In genomic region chr16:83113317-83113716, GRCh38 we compare ENCODE assay signal across 8 cellular contexts.
A peak's percentile ranks its signal among the peaks of the same experiment; 100 is the strongest.
DNase-seq lines count a peak whose midpoint lies in the region; ATAC-seq, FAIRE-seq and TF ChIP-seq lines count a peak whose summit lies in the region.

No MANE protein-coding gene starts in this region.

- H4K20me1 ChIP-seq in HCT116 (ENCODE audit: insufficient read depth) (no peaks in the 10 kb centered on the region), astrocyte (ENCODE audit: insufficient read depth, low read length) (peaks cover 14% of the 10 kb centered on the region)

- intact Hi-C loops in HCT116 (cut with micrococcal nuclease) = no loop called here
- intact Hi-C loops in naive thymus-derived CD4-positive, alpha-beta T cell (cut with micrococcal nuclease) = loop anchor here in 1 of 2 donors (1.0 kb wide), 1 partner anchor 102 kb away; no protein-coding TSS in a partner anchor
- intact Hi-C loops in activated T-helper 2 cell treated with anti-CD3 and anti-CD28 coated beads, Interferon-gamma antibody, Interleukin-2, Interleukin-4, amounts not matched to agents 10 μg/mL and 5 μg/mL and 100 μg/mL, durations not matched to agents 14 hours and 24 hours and 36 hours (cut with micrococcal nuclease) = loop anchor here (10.0 kb wide), 1 partner anchor 101 kb away; no protein-coding TSS in a partner anchor

- no peak overlapping the region for H3K4me3 Mint-ChIP-seq in astrocyte (ENCODE audit: unreplicated experiment)
- H3K4me3 Mint-ChIP-seq in naive thymus-derived CD4-positive, alpha-beta T cell = no peak overlapping the region
- no peak overlapping the region for H3K4me3 Mint-ChIP-seq in activated T-helper 2 cell treated with anti-CD3 and anti-CD28 coated beads, Interferon-gamma antibody, Interleukin-2, Interleukin-4, amounts not matched to agents 10 μg/mL and 5 μg/mL and 100 μg/mL, durations not matched to agents 14 hours and 24 hours and 36 hours (ENCODE audit: low read depth)

- DNase-seq in AG09309 (ENCODE audit: low read depth) (no peak), HCT116 (ENCODE audit: low read depth, low spot score) (no peak), astrocyte (ENCODE audit: low read depth) (no peak), inferior parietal cortex (ENCODE audit: extremely low spot score) (peak; percentile 70), ureter (ENCODE audit: low spot score) (no peak)
- no peak for DNase-seq in naive thymus-derived CD4-positive, alpha-beta T cell
- DNase-seq in activated T-helper 2 cell treated with anti-CD3 and anti-CD28 coated beads, Interferon-gamma antibody, Interleukin-2, Interleukin-4, amounts not matched to agents 10 μg/mL and 5 μg/mL and 100 μg/mL, durations not matched to agents 14 hours and 24 hours and 36 hours (ENCODE audit: low spot score) = no peak

- H3K4me1 Mint-ChIP-seq in astrocyte (ENCODE audit: low read depth, unreplicated experiment) = peaks cover 2% of the 10 kb centered on the region
- H3K4me1 Mint-ChIP-seq in naive thymus-derived CD4-positive, alpha-beta T cell = peaks cover 0 to 3% (median 0%) of the 10 kb centered on the region in 7 donors
- H3K4me1 Mint-ChIP-seq in activated T-helper 2 cell treated with anti-CD3 and anti-CD28 coated beads, Interferon-gamma antibody, Interleukin-2, Interleukin-4, amounts not matched to agents 10 μg/mL and 5 μg/mL and 100 μg/mL, durations not matched to agents 14 hours and 24 hours and 36 hours (ENCODE audit: low read depth) = no peaks in the 10 kb centered on the region

- H3K9me3 ChIP-seq in HCT116 (ENCODE audit: control insufficient read depth in 1 of 2, insufficient read depth in 1 of 2, low read depth in 1 of 2, low read length in 2 of 2) (peaks cover 8 to 24% of the 10 kb centered on the region in 2 experiments; a peak in 2 of 4 replicates), astrocyte (ENCODE audit: insufficient read depth, low read depth, low read length) (no peaks in the 10 kb centered on the region)
- no peaks in the 10 kb centered on the region for H3K9me3 ChIP-seq in naive thymus-derived CD4-positive, alpha-beta T cell (ENCODE audit: control insufficient read depth in 2 of 3, low read length in 3 of 3)

- H3K4me2 ChIP-seq in HCT116 (ENCODE audit: low read length) = no peak overlapping the region
- H3K4me2 ChIP-seq in astrocyte (ENCODE audit: low read length) = no peak overlapping the region

- ATAC-seq in HCT116 (0 out of 2 replicates have a peak, but pooled peaks have one; percentile 44), GM19463 (IDR thresholded peaks at IDR 0.05; ENCODE audit: unreplicated experiment) (no peak)
- ATAC-seq in naive thymus-derived CD4-positive, alpha-beta T cell = no peak

- H3K27me3 ChIP-seq in HCT116 (ENCODE audit: insufficient read depth, low read length) = no peaks in the 10 kb centered on the region
- H3K27me3 ChIP-seq in astrocyte (ENCODE audit: insufficient read depth, low read length) = no peaks in the 10 kb centered on the region
- H3K27me3 ChIP-seq in naive thymus-derived CD4-positive, alpha-beta T cell (ENCODE audit: control insufficient read depth in 2 of 2, insufficient read depth in 2 of 2, low read length in 2 of 2) = no peaks in the 10 kb centered on the region

- H3K27me3 Mint-ChIP-seq in astrocyte (ENCODE audit: low read depth, unreplicated experiment) = peaks cover 8% of the 10 kb centered on the region
- H3K27me3 Mint-ChIP-seq in naive thymus-derived CD4-positive, alpha-beta T cell = peaks cover 0 to 13% (median 8%) of the 10 kb centered on the region in 5 donors
- peaks cover 2% of the 10 kb centered on the region for H3K27me3 Mint-ChIP-seq in activated T-helper 2 cell treated with anti-CD3 and anti-CD28 coated beads, Interferon-gamma antibody, Interleukin-2, Interleukin-4, amounts not matched to agents 10 μg/mL and 5 μg/mL and 100 μg/mL, durations not matched to agents 14 hours and 24 hours and 36 hours (ENCODE audit: low read depth)

- H3K36me3 ChIP-seq in HCT116 (ENCODE audit: control insufficient read depth in 1 of 2, insufficient read depth in 2 of 2, low read length in 2 of 2) (no peaks in the 10 kb centered on the region), astrocyte (ENCODE audit: insufficient read depth, low read length) (no peaks in the 10 kb centered on the region)
- no peaks in the 10 kb centered on the region for H3K36me3 ChIP-seq in naive thymus-derived CD4-positive, alpha-beta T cell (ENCODE audit: control insufficient read depth in 2 of 3, insufficient read depth in 3 of 3, low read length in 3 of 3)

- CTCF ChIA-PET in HCT116 (lab: Charles Lee) = no interaction called here
- CTCF ChIA-PET in naive thymus-derived CD4-positive, alpha-beta T cell (lab: Charles Lee) = no interaction called here

- H3K9me3 Mint-ChIP-seq in astrocyte (ENCODE audit: unreplicated experiment) = no peaks in the 10 kb centered on the region
- H3K9me3 Mint-ChIP-seq in naive thymus-derived CD4-positive, alpha-beta T cell = peaks cover 0 to 7% (median 0%) of the 10 kb centered on the region in 11 donors
- H3K9me3 Mint-ChIP-seq in activated T-helper 2 cell treated with anti-CD3 and anti-CD28 coated beads, Interferon-gamma antibody, Interleukin-2, Interleukin-4, amounts not matched to agents 10 μg/mL and 5 μg/mL and 100 μg/mL, durations not matched to agents 14 hours and 24 hours and 36 hours = no peaks in the 10 kb centered on the region

- no peak for TF ChIP-seq RAD21 in HCT116 (IDR thresholded peaks at IDR 0.05; ENCODE audit: low read depth)

- RAD21 ChIA-PET in HCT116 (lab: Charles Lee; ENCODE audit: low non-redundant PET in 1 of 2, low total read pairs in 2 of 2, uncharacterized antibody in 2 of 2, unreplicated experiment in 2 of 2) = no interaction called here

- H2AFZ ChIP-seq in HCT116 (ENCODE audit: low read depth, low read length, poor library complexity, severe bottlenecking) = no peak overlapping the region
- H2AFZ ChIP-seq in astrocyte (ENCODE audit: low read depth, low read length) = no peak overlapping the region

- H3K4me3 ChIP-seq in AG09309 (ENCODE audit: control insufficient read depth, low read depth, low read length) (no peak overlapping the region), HCT116 (replicated peaks in 1 of 2; ENCODE audit: low read depth in 1 of 2, low read length in 2 of 2) (no peak overlapping the region), astrocyte (ENCODE audit: insufficient read depth, low read depth, low read length) (no peak overlapping the region)
- H3K4me3 ChIP-seq in naive thymus-derived CD4-positive, alpha-beta T cell (ENCODE audit: low read length) = no peak overlapping the region

- BruUV-seq in HCT116 (replicated peaks; lab: Mats Ljungman, UMichigan) = no TSS peak

- H3K4me1 ChIP-seq in HCT116 (ENCODE audit: control insufficient read depth in 1 of 2, insufficient read depth in 2 of 2, low read length in 2 of 2) (no peaks in the 10 kb centered on the region), astrocyte (ENCODE audit: insufficient read depth, low read length) (peaks cover 6% of the 10 kb centered on the region)
- no peaks in the 10 kb centered on the region for H3K4me1 ChIP-seq in naive thymus-derived CD4-positive, alpha-beta T cell (ENCODE audit: control insufficient read depth in 2 of 2, insufficient read depth in 2 of 2, low read length in 2 of 2)

- no peaks in the 10 kb centered on the region for H3K36me3 Mint-ChIP-seq in astrocyte (ENCODE audit: low read depth, unreplicated experiment)
- H3K36me3 Mint-ChIP-seq in naive thymus-derived CD4-positive, alpha-beta T cell = no peaks in the 10 kb centered on the region
- H3K36me3 Mint-ChIP-seq in activated T-helper 2 cell treated with anti-CD3 and anti-CD28 coated beads, Interferon-gamma antibody, Interleukin-2, Interleukin-4, amounts not matched to agents 10 μg/mL and 5 μg/mL and 100 μg/mL, durations not matched to agents 14 hours and 24 hours and 36 hours (ENCODE audit: low read depth) = no peaks in the 10 kb centered on the region

- TF ChIP-seq CTCF in AG09309 (IDR thresholded peaks at IDR 0.05; ENCODE audit: control insufficient read depth, insufficient read depth, low read depth, low read length, missing control alignments) (peak; percentile 40), HCT116 (IDR thresholded peaks at IDR 0.05 in 2 of 3, conservative IDR thresholded peaks at IDR 0.05 in 1 of 3; ENCODE audit: borderline replicate concordance in 1 of 3, insufficient read depth in 1 of 3, low read depth in 2 of 3, low read length in 2 of 3) (peak in 2 of 3 experiments; percentile 43 to 52; a peak in 4 of 6 replicates), astrocyte (IDR thresholded peaks at IDR 0.05; ENCODE audit: insufficient read depth, low read depth, low read length) (peak; percentile 41)

- H3K27ac ChIP-seq in HCT116 (ENCODE audit: low read depth, low read length) (no peak overlapping the region), astrocyte (ENCODE audit: low read depth, low read length) (no peak overlapping the region)
- no peak overlapping the region for H3K27ac ChIP-seq in naive thymus-derived CD4-positive, alpha-beta T cell (ENCODE audit: low read depth, low read length)

- no peak for FAIRE-seq in astrocyte (lab: Jason Lieb, UNC)

- H3K9ac ChIP-seq in HCT116 (ENCODE audit: low read length) (no peak overlapping the region), astrocyte (ENCODE audit: low read length) (no peak overlapping the region)

- H3K79me2 ChIP-seq in HCT116 (ENCODE audit: insufficient read depth, low read length) (no peaks in the 10 kb centered on the region), astrocyte (ENCODE audit: insufficient read depth, low read length) (no peaks in the 10 kb centered on the region)

- POLR2A ChIA-PET in HCT116 (lab: Charles Lee) = interaction anchor here (0.6 kb wide), 1 partner anchor 772 kb away, joined by 3 read pairs; no protein-coding TSS in a partner anchor
- POLR2A ChIA-PET in naive thymus-derived CD4-positive, alpha-beta T cell (lab: Charles Lee) = no interaction called here

- H3K27ac Mint-ChIP-seq in astrocyte (ENCODE audit: unreplicated experiment) = no peak overlapping the region
- no peak overlapping the region for H3K27ac Mint-ChIP-seq in naive thymus-derived CD4-positive, alpha-beta T cell
- no peak overlapping the region for H3K27ac Mint-ChIP-seq in activated T-helper 2 cell treated with anti-CD3 and anti-CD28 coated beads, Interferon-gamma antibody, Interleukin-2, Interleukin-4, amounts not matched to agents 10 μg/mL and 5 μg/mL and 100 μg/mL, durations not matched to agents 14 hours and 24 hours and 36 hours

- no peak for TF ChIP-seq POLR2A in HCT116 (IDR thresholded peaks at IDR 0.05; ENCODE audit: borderline replicate concordance, extremely low read depth, insufficient read depth, insufficient read length)

- no peaks in the 10 kb centered on the region for H3K9me2 ChIP-seq in HCT116 (ENCODE audit: insufficient read depth)

TF ChIP-seq in HCT116, 20 proteins besides CTCF, POLR2A, EP300 and RAD21 (continues in another document):
- TF ChIP-seq EZH2 (IDR thresholded peaks at IDR 0.05) = no peak
